Comparison of ENCODE assay signal across 30 cellular contexts in the genomic region with DNA sequence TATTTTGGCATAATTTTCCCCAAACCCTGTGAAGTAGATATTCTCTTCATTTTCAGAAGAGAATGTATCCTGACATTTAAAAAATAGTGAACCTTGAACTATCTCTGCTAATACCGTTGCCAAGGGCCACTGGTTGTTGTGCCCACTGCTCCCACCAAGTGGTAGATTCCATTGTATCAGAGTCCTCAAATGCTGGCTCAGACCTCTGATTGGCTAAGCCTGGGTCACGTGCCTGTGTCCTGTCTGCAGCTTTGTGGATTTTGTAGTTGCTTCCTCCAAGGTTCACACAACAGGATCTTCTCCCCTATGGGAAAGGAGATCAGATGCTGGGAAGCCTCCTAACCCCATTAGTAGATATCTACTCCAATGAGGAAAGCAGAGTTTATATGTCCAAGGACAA.
DNase-seq lines count a peak whose midpoint lies in the region; ATAC-seq, FAIRE-seq and TF ChIP-seq lines count a peak whose summit lies in the region.
"Had no signal": no experiment of that assay in that cellular context is flagged by ENCODE, and none has a peak within 500 bp of the region (broad histone marks: within the 10 kb centered on the region; RNA-seq: fewer than 3 reads in every experiment).

No MANE protein-coding gene starts in this region.

- no peak for ATAC-seq in GM21576 (IDR thresholded peaks at IDR 0.05; ENCODE audit: unreplicated experiment)
- no peak for ATAC-seq in stimulated activated naive CD8-positive, alpha-beta T cell treated with anti-CD3 and anti-CD28 coated beads, Interleukin-15, amount 100 ng/mL, for 72 hours
- ATAC-seq: activated CD4-positive, CD25-positive, alpha-beta regulatory T cell treated with anti-CD3 and anti-CD28 coated beads, Interleukin-2, amount 50 U/mL, for 24 hours; foreskin keratinocyte; heart right ventricle; right cardiac atrium had no signal

- H3K4me1 ChIP-seq in OCI-LY7 (ENCODE audit: insufficient read depth, low read length, poor library complexity, severe bottlenecking) (no peaks in the 10 kb centered on the region), endodermal cell (ENCODE audit: control insufficient read depth, insufficient read depth, low read length) (no peaks in the 10 kb centered on the region), small intestine (ENCODE audit: control insufficient read depth in 2 of 2, insufficient read depth in 1 of 2, low read depth in 1 of 2, low read length in 1 of 2) (peaks cover 0 to 2% of the 10 kb centered on the region in 2 donors)
- H3K4me1 ChIP-seq: esophagus muscularis mucosa, foreskin keratinocyte, heart right ventricle had no signal

- H3K36me3 Mint-ChIP-seq in endodermal cell (ENCODE audit: low read depth): no peaks in the 10 kb centered on the region
- peaks cover 2% of the 10 kb centered on the region for H3K36me3 Mint-ChIP-seq in activated T-helper 1 cell treated with anti-CD3 and anti-CD28 coated beads, Interleukin-12 subunit alpha, Interleukin-12 subunit beta, Interleukin-2, Interleukin-4 antibody, amounts not matched to agents 30 ng/mL and 10 ng/mL and 1 ng/mL, durations not matched to agents 14 hours and 24 hours and 36 hours (ENCODE audit: low read depth)
- H3K36me3 Mint-ChIP-seq: activated CD4-positive, alpha-beta memory T cell treated with anti-CD3 and anti-CD28 coated beads for 36 hours; activated naive CD8-positive, alpha-beta T cell treated with anti-CD3 and anti-CD28 coated beads for 36 hours had no signal

- peaks cover 11% of the 10 kb centered on the region for H3K4me1 Mint-ChIP-seq in endodermal cell
- peaks cover 7% of the 10 kb centered on the region for H3K4me1 Mint-ChIP-seq in stimulated activated naive CD8-positive, alpha-beta T cell treated with anti-CD3 and anti-CD28 coated beads, Interleukin-15, amount 100 ng/mL, for 72 hours
- H3K4me1 Mint-ChIP-seq in activated T-helper 1 cell treated with anti-CD3 and anti-CD28 coated beads, Interleukin-12 subunit alpha, Interleukin-12 subunit beta, Interleukin-2, Interleukin-4 antibody, amounts not matched to agents 30 ng/mL and 10 ng/mL and 1 ng/mL, durations not matched to agents 14 hours and 24 hours and 36 hours (ENCODE audit: low read depth): no peaks in the 10 kb centered on the region
- H3K4me1 Mint-ChIP-seq: activated naive CD8-positive, alpha-beta T cell treated with anti-CD3 and anti-CD28 coated beads for 36 hours had no signal

- no peaks in the 10 kb centered on the region for H4K20me1 ChIP-seq in OCI-LY7 (ENCODE audit: insufficient read depth, low read length)

- H3K9me2 ChIP-seq in OCI-LY7 (ENCODE audit: insufficient read depth, low read length): no peaks in the 10 kb centered on the region

- H2AFZ ChIP-seq in OCI-LY7 (ENCODE audit: low read length): no peak overlapping the region
- H2AFZ ChIP-seq: PC-9 had no signal

- H3K9me3 ChIP-seq in OCI-LY7 (ENCODE audit: low read length) (no peaks in the 10 kb centered on the region), endodermal cell (ENCODE audit: control insufficient read depth, low read length) (peaks cover 14% of the 10 kb centered on the region), small intestine (ENCODE audit: control insufficient read depth, low read depth) (no peaks in the 10 kb centered on the region)

- H3K4me2 ChIP-seq in OCI-LY7 (ENCODE audit: low read length): no peak overlapping the region
- H3K4me2 ChIP-seq: PC-9 had no signal

- no peak overlapping the region for H3K27ac ChIP-seq in OCI-LY7 (ENCODE audit: low read depth, low read length, poor library complexity, severe bottlenecking)
- H3K27ac ChIP-seq in endodermal cell (ENCODE audit: low read depth, low read length): no peak overlapping the region
- no peak overlapping the region for H3K27ac ChIP-seq in small intestine (ENCODE audit: low read depth in 1 of 2, low read length in 1 of 2)
- H3K27ac ChIP-seq: C4-2B, esophagus muscularis mucosa, foreskin keratinocyte, heart right ventricle, PC-9 had no signal

- POLR2A ChIA-PET in OCI-LY7 (lab: Charles Lee): interaction anchor here (0.6 to 0.8 kb wide), 2 partner anchors 1158 to 1637 kb away, joined by 3 read pairs; no protein-coding TSS in a partner anchor

- BruUV-seq in OCI-LY7 (replicated peaks; lab: Mats Ljungman, UMichigan): no TSS peak

- peaks cover 46% of the 10 kb centered on the region for H3K9me3 Mint-ChIP-seq in endodermal cell
- H3K9me3 Mint-ChIP-seq in stimulated activated naive CD8-positive, alpha-beta T cell treated with anti-CD3 and anti-CD28 coated beads, Interleukin-15, amount 100 ng/mL, for 72 hours: peaks cover 11 to 14% of the 10 kb centered on the region in 2 donors
- H3K9me3 Mint-ChIP-seq in activated T-helper 1 cell treated with anti-CD3 and anti-CD28 coated beads, Interleukin-12 subunit alpha, Interleukin-12 subunit beta, Interleukin-2, Interleukin-4 antibody, amounts not matched to agents 30 ng/mL and 10 ng/mL and 1 ng/mL, durations not matched to agents 14 hours and 24 hours and 36 hours: peaks cover 7% of the 10 kb centered on the region
- H3K9me3 Mint-ChIP-seq: activated CD4-positive, alpha-beta memory T cell treated with anti-CD3 and anti-CD28 coated beads for 36 hours; activated naive CD8-positive, alpha-beta T cell treated with anti-CD3 and anti-CD28 coated beads for 36 hours had no signal

- no peak overlapping the region for H3K4me3 Mint-ChIP-seq in endodermal cell
- H3K4me3 Mint-ChIP-seq in stimulated activated naive CD8-positive, alpha-beta T cell treated with anti-CD3 and anti-CD28 coated beads, Interleukin-15, amount 100 ng/mL, for 72 hours: no peak overlapping the region
- H3K4me3 Mint-ChIP-seq in activated T-helper 1 cell treated with anti-CD3 and anti-CD28 coated beads, Interleukin-12 subunit alpha, Interleukin-12 subunit beta, Interleukin-2, Interleukin-4 antibody, amounts not matched to agents 30 ng/mL and 10 ng/mL and 1 ng/mL, durations not matched to agents 14 hours and 24 hours and 36 hours: no peak overlapping the region
- H3K4me3 Mint-ChIP-seq: activated CD4-positive, alpha-beta memory T cell treated with anti-CD3 and anti-CD28 coated beads for 36 hours; activated naive CD8-positive, alpha-beta T cell treated with anti-CD3 and anti-CD28 coated beads for 36 hours; H9 had no signal

- no peaks in the 10 kb centered on the region for H3K36me3 ChIP-seq in OCI-LY7 (ENCODE audit: insufficient read depth, low read length)
- H3K36me3 ChIP-seq in endodermal cell (ENCODE audit: control insufficient read depth, insufficient read depth, low read length): no peaks in the 10 kb centered on the region
- H3K36me3 ChIP-seq in small intestine (ENCODE audit: control insufficient read depth in 2 of 2, insufficient read depth in 2 of 2, low read length in 2 of 2): no peaks in the 10 kb centered on the region
- H3K36me3 ChIP-seq: esophagus muscularis mucosa, heart right ventricle had no signal

- peak overlapping the region; percentile 20 for H3K9ac ChIP-seq in endodermal cell (ENCODE audit: extremely low read depth, low read length, poor library complexity, severe bottlenecking)

- peak; percentile 14 for DNase-seq in H4 (ENCODE audit: low spot score)
- peak; percentile 12 for DNase-seq in OCI-LY7 (ENCODE audit: low spot score)
- no peak for DNase-seq in endodermal cell
- DNase-seq in small intestine: peak; percentile 63
- no peak for DNase-seq in activated CD4-positive, alpha-beta T cell treated with anti-CD3 and anti-CD28 coated beads, Interleukin-2, amount 50 U/mL, for 1 hour
- no peak for DNase-seq in stimulated activated naive CD8-positive, alpha-beta T cell treated with anti-CD3 and anti-CD28 coated beads, Interleukin-15, amount 100 ng/mL, for 72 hours
- no peak for DNase-seq in activated T-helper 1 cell treated with anti-CD3 and anti-CD28 coated beads, Interleukin-12 subunit alpha, Interleukin-12 subunit beta, Interleukin-2, Interleukin-4 antibody, amounts not matched to agents 30 ng/mL and 10 ng/mL and 1 ng/mL, durations not matched to agents 14 hours and 24 hours and 36 hours (ENCODE audit: low spot score)
- DNase-seq: activated CD4-positive, alpha-beta memory T cell treated with anti-CD3 and anti-CD28 coated beads for 36 hours; activated CD8-positive, alpha-beta memory T cell treated with anti-CD3 and anti-CD28 coated beads, Interleukin-2, amount 50 U/mL, for 4 hours; activated naive CD8-positive, alpha-beta T cell treated with anti-CD3 and anti-CD28 coated beads for 36 hours; aorta; caudate nucleus; DND-41; foreskin keratinocyte; H9; heart right ventricle; Kasumi-1; NCI-H1092; NCI-H187; PC-9; posterior cingulate gyrus; right cardiac atrium; Right ventricle myocardium superior; stimulated activated CD4-positive, alpha-beta T cell treated with anti-CD3 and anti-CD28 coated beads, Interleukin-2, amount 100 ng/mL, for 48 hours had no signal

- no peak overlapping the region for H3K4me3 ChIP-seq in OCI-LY7 (ENCODE audit: low read depth, low read length, poor library complexity, severe bottlenecking)
- H3K4me3 ChIP-seq in endodermal cell (ENCODE audit: low read length): no peak overlapping the region
- H3K4me3 ChIP-seq in small intestine (ENCODE audit: low read depth in 1 of 2, low read length in 2 of 2): no peak overlapping the region
- H3K4me3 ChIP-seq: esophagus muscularis mucosa, heart right ventricle, PC-9 had no signal

- WGBS in endodermal cell (ENCODE audit: insufficient coverage in 1 of 2, insufficient read length in 1 of 2), 2 experiments: 80 to 81% methylated on average over 1 to 2 of the region's 2 CpGs
- 17 to 62% (median 19%) methylated on average over 2 of the region's 2 CpGs for WGBS in small intestine, 3 donors

- peaks cover 2% of the 10 kb centered on the region for H3K27me3 Mint-ChIP-seq in endodermal cell (ENCODE audit: insufficient read depth)
- H3K27me3 Mint-ChIP-seq in stimulated activated naive CD8-positive, alpha-beta T cell treated with anti-CD3 and anti-CD28 coated beads, Interleukin-15, amount 100 ng/mL, for 72 hours: no peaks in the 10 kb centered on the region
- H3K27me3 Mint-ChIP-seq in activated T-helper 1 cell treated with anti-CD3 and anti-CD28 coated beads, Interleukin-12 subunit alpha, Interleukin-12 subunit beta, Interleukin-2, Interleukin-4 antibody, amounts not matched to agents 30 ng/mL and 10 ng/mL and 1 ng/mL, durations not matched to agents 14 hours and 24 hours and 36 hours (ENCODE audit: insufficient read depth): peaks cover 2% of the 10 kb centered on the region
- H3K27me3 Mint-ChIP-seq: activated CD4-positive, alpha-beta memory T cell treated with anti-CD3 and anti-CD28 coated beads for 36 hours; activated naive CD8-positive, alpha-beta T cell treated with anti-CD3 and anti-CD28 coated beads for 36 hours had no signal

- H3K27me3 ChIP-seq in endodermal cell (ENCODE audit: control insufficient read depth, insufficient read depth, low read length, poor library complexity, severe bottlenecking) (no peaks in the 10 kb centered on the region), small intestine (ENCODE audit: control insufficient read depth in 2 of 2, insufficient read depth in 2 of 2, low read length in 2 of 2) (no peaks in the 10 kb centered on the region)
- H3K27me3 ChIP-seq: foreskin keratinocyte had no signal

- no peaks in the 10 kb centered on the region for H3K79me2 ChIP-seq in OCI-LY7 (ENCODE audit: insufficient read depth, low read depth, low read length)

- TF ChIP-seq CTCF in OCI-LY7 (conservative IDR thresholded peaks at IDR 0.05; ENCODE audit: low read length): no peak
- no peak for TF ChIP-seq CTCF in endodermal cell (conservative IDR thresholded peaks at IDR 0.05)

- CTCF ChIA-PET in OCI-LY7 (lab: Charles Lee; ENCODE audit: unreplicated experiment): no interaction called here

- intact Hi-C loops in OCI-LY7 (cut with micrococcal nuclease; ENCODE audit: unreplicated experiment): no loop called here
- intact Hi-C loops in activated T-helper 1 cell treated with anti-CD3 and anti-CD28 coated beads, Interleukin-12 subunit alpha, Interleukin-12 subunit beta, Interleukin-2, Interleukin-4 antibody, amounts not matched to agents 30 ng/mL and 10 ng/mL and 1 ng/mL, durations not matched to agents 14 hours and 24 hours and 36 hours (cut with micrococcal nuclease): no loop called here

- no peak for FAIRE-seq in small intestine (lab: Jason Lieb, UNC)
- FAIRE-seq: GM12891, HTR-8/SVneo had no signal

- H3K27ac Mint-ChIP-seq in endodermal cell: no peak overlapping the region
- no peak overlapping the region for H3K27ac Mint-ChIP-seq in stimulated activated naive CD8-positive, alpha-beta T cell treated with anti-CD3 and anti-CD28 coated beads, Interleukin-15, amount 100 ng/mL, for 72 hours
- H3K27ac Mint-ChIP-seq in activated T-helper 1 cell treated with anti-CD3 and anti-CD28 coated beads, Interleukin-12 subunit alpha, Interleukin-12 subunit beta, Interleukin-2, Interleukin-4 antibody, amounts not matched to agents 30 ng/mL and 10 ng/mL and 1 ng/mL, durations not matched to agents 14 hours and 24 hours and 36 hours: no peak overlapping the region
- H3K27ac Mint-ChIP-seq: activated CD4-positive, alpha-beta memory T cell treated with anti-CD3 and anti-CD28 coated beads for 36 hours; activated naive CD8-positive, alpha-beta T cell treated with anti-CD3 and anti-CD28 coated beads for 36 hours had no signal

Comparison
In these comparisons a context has a peak if more than half of its experiments do, and no peak if none do; other contexts are left out.
1. DNase-seq: peak in H4 (single experiment), OCI-LY7 (single experiment) and small intestine (single experiment); none in endodermal cell (single experiment), activated CD4-positive, alpha-beta T cell treated with anti-CD3 and anti-CD28 coated beads, Interleukin-2, amount 50 U/mL, for 1 hour (single experiment), stimulated activated naive CD8-positive, alpha-beta T cell treated with anti-CD3 and anti-CD28 coated beads, Interleukin-15, amount 100 ng/mL, for 72 hours (0 of 2) and activated T-helper 1 cell treated with anti-CD3 and anti-CD28 coated beads, Interleukin-12 subunit alpha, Interleukin-12 subunit beta, Interleukin-2, Interleukin-4 antibody, amounts not matched to agents 30 ng/mL and 10 ng/mL and 1 ng/mL, durations not matched to agents 14 hours and 24 hours and 36 hours (single experiment).